In the genomic region with DNA sequence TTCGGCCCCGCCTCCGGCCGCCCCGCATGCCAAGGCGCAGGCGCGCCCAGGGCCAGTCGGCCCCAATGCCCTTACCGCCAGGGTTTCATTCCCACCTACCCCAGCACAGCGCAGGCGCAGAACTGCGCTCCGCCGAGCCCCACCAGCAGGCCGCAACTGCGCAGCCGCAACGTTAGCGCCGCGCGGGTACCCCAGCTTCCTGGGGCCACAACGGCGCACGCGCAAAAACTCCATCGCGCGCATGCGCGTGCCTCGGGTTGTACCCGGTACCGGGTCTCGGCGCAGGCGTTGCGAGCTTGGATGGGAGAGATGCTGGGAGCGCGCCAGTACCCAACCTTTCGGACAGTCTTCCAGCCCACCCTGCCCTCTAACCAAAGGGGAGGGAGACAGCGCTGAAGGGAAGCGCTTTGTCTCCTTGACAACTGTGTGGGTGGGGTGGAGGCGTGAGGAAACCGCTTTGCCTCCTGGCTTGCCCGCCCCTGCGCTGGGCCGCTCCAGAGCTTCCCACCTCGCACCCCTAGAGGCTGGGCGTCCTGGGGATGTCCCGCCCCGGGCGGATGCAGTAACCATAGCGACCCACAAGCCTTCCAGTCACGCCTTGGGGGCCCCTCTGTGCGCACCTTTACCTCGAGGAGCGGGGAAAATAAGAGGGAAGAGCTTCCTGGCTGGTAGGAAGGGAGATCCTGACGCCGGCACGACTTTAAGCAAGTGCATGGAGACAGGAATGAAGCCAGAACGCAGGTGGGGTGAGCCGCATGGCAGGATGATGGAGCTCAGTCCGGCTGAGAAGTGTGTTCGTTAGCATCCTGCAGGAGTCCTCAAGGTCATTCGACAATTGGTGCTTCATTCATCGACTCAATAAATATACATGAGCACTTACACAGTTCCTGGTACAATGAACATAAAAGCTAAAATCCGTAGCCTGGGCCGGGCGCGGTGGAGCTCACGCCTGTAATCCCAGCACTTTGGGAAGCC, we compare ENCODE assay signal across 8 cellular contexts. TPM values are rescaled to one million over a fixed set of nuclear protein-coding genes. Genes with fewer than 3 reads are reported as not detected.
DNase-seq lines count a peak whose midpoint lies in the region; ATAC-seq and TF ChIP-seq lines count a peak whose summit lies in the region.

No MANE protein-coding gene starts in this region.

- in situ Hi-C loops in transverse colon (cut with MboI; ENCODE audit: low pct_ligation_motif_present in 1 of 4, low pct_unique_long_range_greater_than_20kb in 1 of 4, low sequenced_read_pairs in 3 of 4), result no loop called here

- peak overlapping the region; percentile 36 for H2AFZ ChIP-seq in SU-DHL-6 (ENCODE audit: low read depth, low read length, severe bottlenecking)
- peak overlapping the region; percentile 60 for H2AFZ ChIP-seq in trophoblast cell (ENCODE audit: insufficient read depth, low read length, poor library complexity)

- ATAC-seq in HG02763 (IDR thresholded peaks at IDR 0.05; ENCODE audit: unreplicated experiment), result peak; percentile 87
- peak; percentile 94 for ATAC-seq in activated naive CD8-positive, alpha-beta T cell treated with anti-CD3 and anti-CD28 coated beads, Interleukin-2, amount 50 U/mL, for 24 hours

- H3K9me2 ChIP-seq in SU-DHL-6 (replicated peaks; ENCODE audit: insufficient read depth, low read length), result no peaks in the 10 kb centered on the region

- peaks cover 19% of the 10 kb centered on the region for H3K4me1 Mint-ChIP-seq in activated naive CD8-positive, alpha-beta T cell treated with anti-CD3 and anti-CD28 coated beads, Interleukin-2, amount 50 U/mL, for 24 hours

- intact Hi-C loops in transverse colon (cut with DNase I; ENCODE audit: low total_unique reads), result no loop called here

- no peak overlapping the region for H3K4ac ChIP-seq in trophoblast cell (ENCODE audit: low read depth, low read length)

- H3K27ac ChIP-seq in SU-DHL-6 (ENCODE audit: low read depth, low read length) (peak overlapping the region; percentile 49; the same call in 1 of the 2 replicates), cardiac muscle cell (peak overlapping the region; percentile 49), trophoblast cell (ENCODE audit: low read depth, low read length) (peak overlapping the region; percentile 37), transverse colon (peak overlapping the region; percentile 75 to 92 (median 86))

- no peaks in the 10 kb centered on the region for H4K20me1 ChIP-seq in SU-DHL-6 (ENCODE audit: low read depth, low read length)

- peaks cover 4% of the 10 kb centered on the region for H3K27me3 Mint-ChIP-seq in activated naive CD8-positive, alpha-beta T cell treated with anti-CD3 and anti-CD28 coated beads, Interleukin-2, amount 50 U/mL, for 24 hours

- WGBS in trophoblast cell (ENCODE audit: extremely low coverage, insufficient coverage, insufficient read length), result no CpG with 5 or more reads among the region's 73 CpGs
- WGBS in transverse colon (ENCODE audit: low coverage in 1 of 2), 2 donors, result 4% methylated on average over 57 of the region's 73 CpGs; no CpG with 5 or more reads in 1 of the 2 donors

- peaks cover 12% of the 10 kb centered on the region for H3K36me3 Mint-ChIP-seq in activated naive CD8-positive, alpha-beta T cell treated with anti-CD3 and anti-CD28 coated beads, Interleukin-2, amount 50 U/mL, for 24 hours (ENCODE audit: low read depth)

- H3K9me3 ChIP-seq in SU-DHL-6 (ENCODE audit: insufficient read depth, low read length) (no peaks in the 10 kb centered on the region), cardiac muscle cell (ENCODE audit: low read depth) (no peaks in the 10 kb centered on the region), trophoblast cell (ENCODE audit: insufficient read depth, low read depth, low read length) (no peaks in the 10 kb centered on the region), transverse colon (no peaks in the 10 kb centered on the region)

- TF ChIP-seq POLR2A in transverse colon (IDR thresholded peaks at IDR 0.05), result peak; percentile 54

- TF ChIP-seq EP300 in transverse colon (IDR thresholded peaks at IDR 0.05; ENCODE audit: low read depth), result no peak

- H3K4me3 ChIP-seq in GM12875 (ENCODE audit: low read depth, low read length), result peak overlapping the region; percentile 63
- H3K4me3 ChIP-seq in SU-DHL-6 (ENCODE audit: insufficient read depth, low read length, poor library complexity, severe bottlenecking), result peak overlapping the region; percentile 77
- H3K4me3 ChIP-seq in cardiac muscle cell, result peak overlapping the region; percentile 61
- H3K4me3 ChIP-seq in trophoblast cell (ENCODE audit: low read depth, low read length), result peak overlapping the region; percentile 72
- peak overlapping the region; percentile 56 to 94 (median 79) for H3K4me3 ChIP-seq in transverse colon

- peaks cover 3% of the 10 kb centered on the region for H3K4me1 ChIP-seq in cardiac muscle cell (ENCODE audit: low read depth)
- H3K4me1 ChIP-seq in trophoblast cell (ENCODE audit: control insufficient read depth in 1 of 2, insufficient read depth in 2 of 2, low read length in 2 of 2), result peaks cover 5 to 6% of the 10 kb centered on the region in 2 experiments
- peaks cover 13 to 29% (median 22%) of the 10 kb centered on the region in 4 donors for H3K4me1 ChIP-seq in transverse colon

- H3K79me2 ChIP-seq in SU-DHL-6 (ENCODE audit: insufficient read depth, low read length) (peaks cover 17% of the 10 kb centered on the region; the same call in 1 of the 2 replicates), trophoblast cell (ENCODE audit: control insufficient read depth, insufficient read depth, low read length, poor library complexity) (peaks cover 5% of the 10 kb centered on the region)

- H3F3A ChIP-seq in SU-DHL-6 (ENCODE audit: insufficient read depth), result no peaks in the 10 kb centered on the region

- H3K27me3 ChIP-seq in SU-DHL-6 (ENCODE audit: low read length) (no peaks in the 10 kb centered on the region), cardiac muscle cell (peaks cover 9% of the 10 kb centered on the region), trophoblast cell (ENCODE audit: insufficient read depth, low read length) (no peaks in the 10 kb centered on the region), transverse colon (no peaks in the 10 kb centered on the region)

- no peak overlapping the region for H2BK5ac ChIP-seq in trophoblast cell (ENCODE audit: low read depth, low read length, poor library complexity)

- H3K79me1 ChIP-seq in trophoblast cell (ENCODE audit: low read length), result peaks cover 7% of the 10 kb centered on the region

- H3K18ac ChIP-seq in trophoblast cell (ENCODE audit: low read length), result peak overlapping the region; percentile 15

- DNase-seq in NCI-H1417 (lab: John Stamatoyannopoulos, UW) (peak; percentile 98 to 99 (median 99)), cardiac muscle cell (ENCODE audit: low read depth in 1 of 2, low spot score in 1 of 2) (peak; percentile 98), trophoblast cell (peak; percentile 98 to 100), transverse colon (peak; percentile 99)
- peak; percentile 100 for DNase-seq in activated naive CD8-positive, alpha-beta T cell treated with anti-CD3 and anti-CD28 coated beads, Interleukin-2, amount 50 U/mL, for 24 hours

- H4K91ac ChIP-seq in trophoblast cell (ENCODE audit: low read depth, low read length), result peak overlapping the region; percentile 1

- no peak for TF ChIP-seq CTCF in GM12875 (IDR thresholded peaks at IDR 0.05; ENCODE audit: borderline replicate concordance, insufficient read depth, low read depth, low read length)
- TF ChIP-seq CTCF in SU-DHL-6 (IDR thresholded peaks at IDR 0.05; ENCODE audit: insufficient read depth, low read length, poor library complexity, severe bottlenecking), result no peak
- TF ChIP-seq CTCF in cardiac muscle cell (IDR thresholded peaks at IDR 0.05; ENCODE audit: low read depth, low read length), result no peak
- peak in 2 of 5 experiments; percentile 15 to 22 for TF ChIP-seq CTCF in transverse colon (IDR thresholded peaks at IDR 0.05)

- H3K9me3 Mint-ChIP-seq in activated naive CD8-positive, alpha-beta T cell treated with anti-CD3 and anti-CD28 coated beads, Interleukin-2, amount 50 U/mL, for 24 hours, result no peaks in the 10 kb centered on the region

- H3K14ac ChIP-seq in trophoblast cell (ENCODE audit: low read length), result peak overlapping the region; percentile 16

- H3K9ac ChIP-seq in SU-DHL-6 (ENCODE audit: low read length) (peak overlapping the region; percentile 82), trophoblast cell (ENCODE audit: low read length) (peak overlapping the region; percentile 20)

- no peak overlapping the region for H3K23ac ChIP-seq in trophoblast cell (ENCODE audit: low read length)

- H2AK5ac ChIP-seq in trophoblast cell (ENCODE audit: low read length), result no peak overlapping the region

- peak overlapping the region; percentile 60 for H4K8ac ChIP-seq in trophoblast cell (ENCODE audit: low read depth, low read length)

- peak overlapping the region; percentile 80 for H3K4me2 ChIP-seq in SU-DHL-6 (ENCODE audit: low read depth, low read length, poor library complexity, severe bottlenecking)
- H3K4me2 ChIP-seq in trophoblast cell (ENCODE audit: low read length), result peak overlapping the region; percentile 87

- H2BK120ac ChIP-seq in trophoblast cell (ENCODE audit: insufficient read depth, low read length, poor library complexity), result no peak overlapping the region

- peak overlapping the region; percentile 90 for H3K4me3 Mint-ChIP-seq in activated naive CD8-positive, alpha-beta T cell treated with anti-CD3 and anti-CD28 coated beads, Interleukin-2, amount 50 U/mL, for 24 hours

- peak overlapping the region; percentile 36 for H4K12ac ChIP-seq in trophoblast cell (ENCODE audit: low read depth, low read length)

- H2BK12ac ChIP-seq in trophoblast cell (ENCODE audit: low read length), result no peak overlapping the region

- H3K36me3 ChIP-seq in SU-DHL-6 (ENCODE audit: low read length) (no peaks in the 10 kb centered on the region), cardiac muscle cell (peaks cover 8% of the 10 kb centered on the region), trophoblast cell (ENCODE audit: control insufficient read depth in 1 of 2, insufficient read depth in 2 of 2, low read length in 2 of 2) (peaks cover 6 to 11% of the 10 kb centered on the region in 2 experiments), transverse colon (peaks cover 0 to 9% (median 0%) of the 10 kb centered on the region in 4 donors)

- peak overlapping the region; percentile 90 for H3K27ac Mint-ChIP-seq in activated naive CD8-positive, alpha-beta T cell treated with anti-CD3 and anti-CD28 coated beads, Interleukin-2, amount 50 U/mL, for 24 hours

RNA-seq across cellular contexts. Expression of gene MYPOP, which starts 0.5 kb away (rescaled TPM):
- total RNA-seq in cardiac muscle cell (6.8 and 7.3 TPM in 2 replicates), transverse colon (10 to 100 TPM in 2 of 4 donors, 1 to 10 TPM in 2; 5.5 to 26.9 (median 8.9) TPM)
- 2.0 and 2.3 TPM in 2 replicates for polyA plus RNA-seq in cardiac muscle cell
- polyA plus RNA-seq in trophoblast cell (2013), result 20.7 and 21.0 TPM in 2 replicates

RNA-seq across cellular contexts. Expression of gene NANOS2, which starts 11.6 kb away (rescaled TPM):
- total RNA-seq in cardiac muscle cell, result not detected in 2 replicates
- polyA plus RNA-seq in cardiac muscle cell, result not detected in 2 replicates
- not detected in 2 replicates for polyA plus RNA-seq in trophoblast cell (2013)
- total RNA-seq in transverse colon, result not detected

RNA-seq across cellular contexts. Expression of gene IRF2BP1, which starts 17.0 kb away (rescaled TPM):
- total RNA-seq in cardiac muscle cell (59.6 and 71.8 TPM in 2 replicates), transverse colon (10 to 100 TPM; 24.9 to 34.1 (median 29.5) TPM)
- polyA plus RNA-seq in cardiac muscle cell, result 14.5 and 21.7 TPM in 2 replicates
- 9.5 and 9.8 TPM in 2 replicates for polyA plus RNA-seq in trophoblast cell (2013)

RNA-seq across cellular contexts. Expression of gene FOXA3, which starts 38.8 kb away (rescaled TPM):
- total RNA-seq in cardiac muscle cell (0.49 and 1.6 TPM in 2 replicates), transverse colon (10 to 100 TPM in 2 of 4 donors, 1 to 10 TPM in 2; 1.9 to 24.4 (median 9.2) TPM)
- polyA plus RNA-seq in cardiac muscle cell, result 1.3 and 1.9 TPM in 2 replicates
- 1.6 and 1.8 TPM in 2 replicates for polyA plus RNA-seq in trophoblast cell (2013)

RNA-seq across cellular contexts. Expression of gene SYMPK, which starts 40.0 kb away (rescaled TPM):
- total RNA-seq in cardiac muscle cell (43.2 and 78.7 TPM in 2 replicates), transverse colon (100 to 1,000 TPM in 2 of 4 donors, 10 to 100 TPM in 2; 35.2 to 189 (median 81.9) TPM)
- 66.6 and 76.4 TPM in 2 replicates for polyA plus RNA-seq in cardiac muscle cell
- 53.3 and 55.9 TPM in 2 replicates for polyA plus RNA-seq in trophoblast cell (2013)

Comparison
In these comparisons a context has a peak if more than half of its experiments do, and no peak if none do; other contexts are left out.
1. Peak in every context shown above with its lines: DNase-seq, ATAC-seq, H3K4me3 ChIP-seq and H3K27ac ChIP-seq.